ENCODE assay signal across 21 cellular contexts in genomic region chr11:31996159-31996881, GRCh38.
DNase-seq lines count a peak whose midpoint lies in the region; ATAC-seq, FAIRE-seq and TF ChIP-seq lines count a peak whose summit lies in the region.
"Had no signal": no experiment of that assay in that cellular context is flagged by ENCODE, and none has a peak within 500 bp of the region (broad histone marks: within the 10 kb centered on the region; RNA-seq: fewer than 3 reads in every experiment).

No MANE protein-coding gene starts in this region.

- POLR2A ChIA-PET in A673 (lab: Charles Lee; ENCODE audit: low non-redundant PET), result interaction anchor here (0.6 kb wide), 1 partner anchor 75 kb away, joined by 5 read pairs; no protein-coding TSS in a partner anchor

- H3K27ac Mint-ChIP-seq in astrocyte (ENCODE audit: unreplicated experiment), result peak overlapping the region; percentile 50
- H3K27ac Mint-ChIP-seq in activated T-helper 2 cell treated with anti-CD3 and anti-CD28 coated beads, Interferon-gamma antibody, Interleukin-2, Interleukin-4, amounts not matched to agents 10 μg/mL and 5 μg/mL and 100 μg/mL, durations not matched to agents 14 hours and 24 hours and 36 hours, result no peak overlapping the region
- H3K27ac Mint-ChIP-seq: activated CD4-positive, alpha-beta memory T cell treated with anti-CD3 and anti-CD28 coated beads for 36 hours; stimulated activated naive B cell treated with anti-CD40 and anti-IgM and Interleukin-4, amounts not matched to agents 10 μg/mL and 1 μg/mL and 100 μg/mL, for 72 hours had no signal

- H3K27me3 Mint-ChIP-seq in astrocyte (ENCODE audit: low read depth, unreplicated experiment), result peaks cover 19% of the 10 kb centered on the region
- no peaks in the 10 kb centered on the region for H3K27me3 Mint-ChIP-seq in activated T-helper 2 cell treated with anti-CD3 and anti-CD28 coated beads, Interferon-gamma antibody, Interleukin-2, Interleukin-4, amounts not matched to agents 10 μg/mL and 5 μg/mL and 100 μg/mL, durations not matched to agents 14 hours and 24 hours and 36 hours (ENCODE audit: low read depth)
- H3K27me3 Mint-ChIP-seq: activated CD4-positive, alpha-beta memory T cell treated with anti-CD3 and anti-CD28 coated beads for 36 hours had no signal

- H3K27ac ChIP-seq in A673 (ENCODE audit: low read depth, low read length, poor library complexity, severe bottlenecking), result no peak overlapping the region
- H3K27ac ChIP-seq in KOPT-K1 (ENCODE audit: low read depth, low read length, poor library complexity, severe bottlenecking), result peak overlapping the region; percentile 44
- no peak overlapping the region for H3K27ac ChIP-seq in astrocyte (ENCODE audit: low read depth, low read length)
- H3K27ac ChIP-seq: lower lobe of right lung, ovary, right lobe of liver had no signal

- no peak for FAIRE-seq in astrocyte (lab: Jason Lieb, UNC)
- FAIRE-seq: colon had no signal

- TF ChIP-seq CTCF in A673 (conservative IDR thresholded peaks at IDR 0.05; ENCODE audit: low read depth, low read length), result no peak
- TF ChIP-seq CTCF in astrocyte (IDR thresholded peaks at IDR 0.05; ENCODE audit: insufficient read depth, low read depth, low read length), result no peak

- no peaks in the 10 kb centered on the region for H3K36me3 Mint-ChIP-seq in astrocyte (ENCODE audit: low read depth, unreplicated experiment)
- H3K36me3 Mint-ChIP-seq in activated T-helper 2 cell treated with anti-CD3 and anti-CD28 coated beads, Interferon-gamma antibody, Interleukin-2, Interleukin-4, amounts not matched to agents 10 μg/mL and 5 μg/mL and 100 μg/mL, durations not matched to agents 14 hours and 24 hours and 36 hours (ENCODE audit: low read depth), result no peaks in the 10 kb centered on the region
- H3K36me3 Mint-ChIP-seq: activated CD4-positive, alpha-beta memory T cell treated with anti-CD3 and anti-CD28 coated beads for 36 hours; activated naive CD4-positive, alpha-beta T cell treated with anti-CD3 and anti-CD28 coated beads, Interleukin-2, amount 50 U/mL, for 72 hours; stimulated activated naive B cell treated with anti-CD40 and anti-IgM and Interleukin-4, amounts not matched to agents 10 μg/mL and 1 μg/mL and 100 μg/mL, for 72 hours had no signal

- no peak overlapping the region for H3K4me2 ChIP-seq in astrocyte (ENCODE audit: low read length)

- H3K9ac ChIP-seq in astrocyte (ENCODE audit: low read length), result no peak overlapping the region

- H3K27me3 ChIP-seq in A673 (replicated peaks; ENCODE audit: insufficient read depth, low read depth, low read length, poor library complexity) (peaks cover 89% of the 10 kb centered on the region), astrocyte (ENCODE audit: insufficient read depth, low read length) (peaks cover 28% of the 10 kb centered on the region)
- H3K27me3 ChIP-seq: ovary, right lobe of liver had no signal

- intact Hi-C loops in A673 (cut with micrococcal nuclease; ENCODE audit: unreplicated experiment), result no loop called here
- intact Hi-C loops in activated T-helper 2 cell treated with anti-CD3 and anti-CD28 coated beads, Interferon-gamma antibody, Interleukin-2, Interleukin-4, amounts not matched to agents 10 μg/mL and 5 μg/mL and 100 μg/mL, durations not matched to agents 14 hours and 24 hours and 36 hours (cut with micrococcal nuclease), result no loop called here

- H3K4me3 Mint-ChIP-seq in astrocyte (ENCODE audit: unreplicated experiment), result no peak overlapping the region
- no peak overlapping the region for H3K4me3 Mint-ChIP-seq in activated T-helper 2 cell treated with anti-CD3 and anti-CD28 coated beads, Interferon-gamma antibody, Interleukin-2, Interleukin-4, amounts not matched to agents 10 μg/mL and 5 μg/mL and 100 μg/mL, durations not matched to agents 14 hours and 24 hours and 36 hours (ENCODE audit: low read depth)
- H3K4me3 Mint-ChIP-seq: stimulated activated naive B cell treated with anti-CD40 and anti-IgM and Interleukin-4, amounts not matched to agents 10 μg/mL and 1 μg/mL and 100 μg/mL, for 72 hours had no signal

- CTCF ChIA-PET in A673 (lab: Charles Lee), result no interaction called here

- peak; percentile 68 for ATAC-seq in GM18520 (IDR thresholded peaks at IDR 0.05; ENCODE audit: unreplicated experiment)
- no peak for ATAC-seq in GM21529 (IDR thresholded peaks at IDR 0.05; ENCODE audit: unreplicated experiment)
- no peak for ATAC-seq in HG02623 (IDR thresholded peaks at IDR 0.05; ENCODE audit: unreplicated experiment)
- ATAC-seq: Right ventricle myocardium inferior; stimulated activated naive B cell treated with anti-CD40 and anti-IgM and Interleukin-4, amounts not matched to agents 10 μg/mL and 1 μg/mL and 100 μg/mL, for 72 hours had no signal

- H3K79me2 ChIP-seq in astrocyte (ENCODE audit: insufficient read depth, low read length), result no peaks in the 10 kb centered on the region

- H3K4me3 ChIP-seq in A673 (ENCODE audit: low read depth, low read length, poor library complexity, severe bottlenecking) (peak overlapping the region; percentile 25), astrocyte (ENCODE audit: insufficient read depth, low read depth, low read length) (no peak overlapping the region)
- H3K4me3 ChIP-seq: lower lobe of right lung, ovary had no signal

- DNase-seq in A673 (ENCODE audit: low spot score) (no peak), astrocyte (ENCODE audit: low read depth) (no peak), NCI-H524 treated with DMSO at 0.1 percent for 48 hours (lab: John Stamatoyannopoulos, UW) (no peak)
- DNase-seq in activated T-helper 2 cell treated with anti-CD3 and anti-CD28 coated beads, Interferon-gamma antibody, Interleukin-2, Interleukin-4, amounts not matched to agents 10 μg/mL and 5 μg/mL and 100 μg/mL, durations not matched to agents 14 hours and 24 hours and 36 hours (ENCODE audit: low spot score), result no peak
- DNase-seq: activated T-cell treated with anti-CD3 and anti-CD28 coated beads, Interleukin-2, amount 50 U/mL, for 48 hours; H7; lower lobe of right lung; NCI-H2081 treated with DMSO at 0.1 percent for 48 hours; NCI-H526; ovary; right lobe of liver; stimulated activated naive B cell treated with anti-CD40 and anti-IgM and Interleukin-4, amounts not matched to agents 10 μg/mL and 1 μg/mL and 100 μg/mL, for 72 hours had no signal

- H3K4me1 ChIP-seq in A673 (ENCODE audit: insufficient read depth, low read length, poor library complexity, severe bottlenecking), result no peaks in the 10 kb centered on the region
- no peaks in the 10 kb centered on the region for H3K4me1 ChIP-seq in astrocyte (ENCODE audit: insufficient read depth, low read length)
- H3K4me1 ChIP-seq: lower lobe of right lung had no signal

- no TSS peak for BruUV-seq in A673 (replicated peaks; lab: Mats Ljungman, UMichigan)

- no peaks in the 10 kb centered on the region for H3K4me1 Mint-ChIP-seq in astrocyte (ENCODE audit: low read depth, unreplicated experiment)
- peaks cover 13% of the 10 kb centered on the region for H3K4me1 Mint-ChIP-seq in activated T-helper 2 cell treated with anti-CD3 and anti-CD28 coated beads, Interferon-gamma antibody, Interleukin-2, Interleukin-4, amounts not matched to agents 10 μg/mL and 5 μg/mL and 100 μg/mL, durations not matched to agents 14 hours and 24 hours and 36 hours (ENCODE audit: low read depth)

- no peak overlapping the region for H2AFZ ChIP-seq in astrocyte (ENCODE audit: low read depth, low read length)

- H3K9me3 ChIP-seq in A673 (ENCODE audit: low read depth, low read length, poor library complexity, severe bottlenecking) (no peaks in the 10 kb centered on the region), KOPT-K1 (ENCODE audit: insufficient read depth, low read length, poor library complexity, severe bottlenecking) (no peaks in the 10 kb centered on the region), astrocyte (ENCODE audit: insufficient read depth, low read depth, low read length) (no peaks in the 10 kb centered on the region)
- H3K9me3 ChIP-seq: lower lobe of right lung, ovary, right lobe of liver had no signal

- H4K20me1 ChIP-seq in astrocyte (ENCODE audit: insufficient read depth, low read length), result no peaks in the 10 kb centered on the region

- no peaks in the 10 kb centered on the region for H3K36me3 ChIP-seq in A673 (ENCODE audit: insufficient read depth, low read length, poor library complexity, severe bottlenecking)
- H3K36me3 ChIP-seq in KOPT-K1 (ENCODE audit: insufficient read depth, low read length), result no peaks in the 10 kb centered on the region
- H3K36me3 ChIP-seq in astrocyte (ENCODE audit: insufficient read depth, low read length), result no peaks in the 10 kb centered on the region
- H3K36me3 ChIP-seq: lower lobe of right lung, ovary, right lobe of liver had no signal

- H3K9me3 Mint-ChIP-seq in astrocyte (ENCODE audit: unreplicated experiment), result peaks cover 2% of the 10 kb centered on the region
- H3K9me3 Mint-ChIP-seq in activated T-helper 2 cell treated with anti-CD3 and anti-CD28 coated beads, Interferon-gamma antibody, Interleukin-2, Interleukin-4, amounts not matched to agents 10 μg/mL and 5 μg/mL and 100 μg/mL, durations not matched to agents 14 hours and 24 hours and 36 hours, result no peaks in the 10 kb centered on the region
- H3K9me3 Mint-ChIP-seq: activated CD4-positive, alpha-beta memory T cell treated with anti-CD3 and anti-CD28 coated beads for 36 hours; activated naive CD4-positive, alpha-beta T cell treated with anti-CD3 and anti-CD28 coated beads, Interleukin-2, amount 50 U/mL, for 72 hours; CD4-positive, alpha-beta T cell; stimulated activated naive B cell treated with anti-CD40 and anti-IgM and Interleukin-4, amounts not matched to agents 10 μg/mL and 1 μg/mL and 100 μg/mL, for 72 hours had no signal
